In the genomic region with DNA sequence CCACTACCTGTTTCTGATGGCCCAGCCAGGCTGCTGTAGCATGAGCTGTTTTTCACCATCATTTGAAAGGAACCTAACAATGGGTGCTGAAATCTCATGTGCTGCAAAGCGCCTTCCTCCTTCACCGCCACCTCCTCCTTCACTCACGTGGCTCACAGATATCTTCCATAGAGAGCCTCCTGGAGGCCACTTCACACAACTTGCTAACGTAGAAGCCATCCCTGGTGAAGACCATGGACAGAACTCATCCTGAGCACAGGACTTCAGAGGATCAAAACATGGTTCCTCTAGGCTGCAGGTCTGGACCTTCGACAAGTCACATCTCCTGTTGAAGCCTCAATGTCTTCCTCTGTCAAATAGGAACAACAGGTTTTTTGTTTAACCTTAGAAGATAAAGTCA, we compare ENCODE assay signal across 17 cellular contexts.
DNase-seq lines count a peak whose midpoint lies in the region; ATAC-seq and TF ChIP-seq lines count a peak whose summit lies in the region.
"Had no signal": no experiment of that assay in that cellular context is flagged by ENCODE, and none has a peak within 500 bp of the region (broad histone marks: within the 10 kb centered on the region; RNA-seq: fewer than 3 reads in every experiment).

No MANE protein-coding gene starts in this region.

- no peaks in the 10 kb centered on the region for H3K9me3 ChIP-seq in HCT116 (ENCODE audit: control insufficient read depth in 1 of 2, insufficient read depth in 1 of 2, low read depth in 1 of 2, low read length in 2 of 2)
- H3K9me3 ChIP-seq: BLaER1 had no signal

- H3K23ac ChIP-seq in mesendoderm (ENCODE audit: low read length) = no peak overlapping the region

- no peaks in the 10 kb centered on the region for H3K9me2 ChIP-seq in HCT116 (ENCODE audit: insufficient read depth)

- no peaks in the 10 kb centered on the region for H3K79me2 ChIP-seq in HCT116 (ENCODE audit: insufficient read depth, low read length)
- H3K79me2 ChIP-seq in mesendoderm (ENCODE audit: control insufficient read depth, insufficient read depth, low read length) = no peaks in the 10 kb centered on the region

- peak; percentile 38; the same call in 1 of the 2 replicates for TF ChIP-seq RAD21 in HCT116 (IDR thresholded peaks at IDR 0.05; ENCODE audit: low read depth)

- H3K4me1 ChIP-seq in HCT116 (ENCODE audit: control insufficient read depth in 1 of 2, insufficient read depth in 2 of 2, low read length in 2 of 2) (peaks cover 8 to 10% of the 10 kb centered on the region in 2 experiments), mesendoderm (ENCODE audit: control insufficient read depth, low read depth, low read length) (peaks cover 4% of the 10 kb centered on the region)
- H3K4me1 ChIP-seq: BLaER1 had no signal

- intact Hi-C loops in HCT116 (cut with micrococcal nuclease) (no loop called here), left colon (cut with DNase I, micrococcal nuclease) (no loop called here)

- ATAC-seq in HCT116 (peak; percentile 66; the same call in 1 of the 2 replicates), left colon (no peak), GM21737 (IDR thresholded peaks at IDR 0.05; ENCODE audit: unreplicated experiment) (no peak)
- ATAC-seq in stimulated activated naive CD8-positive, alpha-beta T cell treated with anti-CD3 and anti-CD28 coated beads, Interleukin-15, Interleukin-2, amounts not matched to agents 100 U/mL and 50 U/mL, for 24 hours = no peak
- ATAC-seq: Panc1, Right ventricle myocardium inferior had no signal

- TF ChIP-seq CTCF in HCT116 (IDR thresholded peaks at IDR 0.05 in 2 of 3, conservative IDR thresholded peaks at IDR 0.05 in 1 of 3; ENCODE audit: borderline replicate concordance in 1 of 3, insufficient read depth in 1 of 3, low read depth in 2 of 3, low read length in 2 of 3) (peak in 1 of 3 experiments; percentile 27; a peak in 2 of 6 replicates), choroid plexus epithelial cell (conservative IDR thresholded peaks at IDR 0.05; ENCODE audit: low read depth, low read length) (peak; percentile 18)

- H3K56ac ChIP-seq in mesendoderm (ENCODE audit: low read length) = no peak overlapping the region

- no peak overlapping the region for H2AK5ac ChIP-seq in mesendoderm (ENCODE audit: low read length)

- H2AFZ ChIP-seq in HCT116 (ENCODE audit: low read depth, low read length, poor library complexity, severe bottlenecking) = no peak overlapping the region

- H2BK5ac ChIP-seq in mesendoderm (ENCODE audit: low read length) = no peak overlapping the region

- H4K20me1 ChIP-seq in HCT116 (ENCODE audit: insufficient read depth) = no peaks in the 10 kb centered on the region
- H4K20me1 ChIP-seq: BLaER1 had no signal

- RAD21 ChIA-PET in HCT116 (lab: Charles Lee; ENCODE audit: low non-redundant PET in 1 of 2, low total read pairs in 2 of 2, uncharacterized antibody in 2 of 2, unreplicated experiment in 2 of 2) = no interaction called here

- POLR2A ChIA-PET in HCT116 (lab: Charles Lee) = no interaction called here

- no peak overlapping the region for H2BK15ac ChIP-seq in mesendoderm (replicated peaks; ENCODE audit: low read depth)

- H3K27me3 ChIP-seq in HCT116 (ENCODE audit: insufficient read depth, low read length) (no peaks in the 10 kb centered on the region; the same call in 1 of the 2 replicates), mesendoderm (ENCODE audit: insufficient read depth, low read length, poor library complexity) (no peaks in the 10 kb centered on the region)
- H3K27me3 ChIP-seq: BLaER1 had no signal

- CTCF ChIA-PET in HCT116 (lab: Charles Lee) = no interaction called here

- H3K4me2 ChIP-seq in HCT116 (ENCODE audit: low read length) = no peak overlapping the region
- H3K4me2 ChIP-seq in mesendoderm (ENCODE audit: low read length) = no peak overlapping the region
- H3K4me2 ChIP-seq: BLaER1 had no signal

- BruUV-seq in HCT116 (replicated peaks; lab: Mats Ljungman, UMichigan) = no TSS peak

- H3K4ac ChIP-seq in mesendoderm (ENCODE audit: low read depth, low read length) = no peak overlapping the region

- H3K9ac ChIP-seq in HCT116 (ENCODE audit: low read length) (no peak overlapping the region), mesendoderm (ENCODE audit: low read length) (no peak overlapping the region)
- H3K9ac ChIP-seq: BLaER1 had no signal

- H3K27ac ChIP-seq in HCT116 (ENCODE audit: low read depth, low read length) = no peak overlapping the region
- no peak overlapping the region for H3K27ac ChIP-seq in mesendoderm (ENCODE audit: low read depth, low read length)
- H3K27ac ChIP-seq: BLaER1, SK-N-MC had no signal

- H3K18ac ChIP-seq in mesendoderm (ENCODE audit: low read length) = no peak overlapping the region

- no peak for TF ChIP-seq POLR2A in HCT116 (IDR thresholded peaks at IDR 0.05; ENCODE audit: borderline replicate concordance, extremely low read depth, insufficient read depth, insufficient read length)

- no peak for DNase-seq in HCT116 (ENCODE audit: low read depth, low spot score)
- peak; percentile 12 for DNase-seq in choroid plexus epithelial cell (ENCODE audit: low read depth)
- DNase-seq in mesendoderm = peak; percentile 78
- DNase-seq in left colon = no peak
- DNase-seq in stimulated activated naive CD8-positive, alpha-beta T cell treated with anti-CD3 and anti-CD28 coated beads, Interleukin-15, Interleukin-2, amounts not matched to agents 100 U/mL and 50 U/mL, for 24 hours = no peak
- DNase-seq in ecto neural progenitor cell (ENCODE audit: low spot score) = no peak
- DNase-seq: DMS 273 treated with DMSO at 0.1 percent for 48 hours, NCI-H1092, NCI-H2107, NCI-H226, NCI-H526 treated with DMSO at 0.1 percent for 48 hours had no signal

- no peak overlapping the region for H2BK120ac ChIP-seq in mesendoderm (ENCODE audit: low read depth, low read length)

- no peak overlapping the region for H4K8ac ChIP-seq in mesendoderm (ENCODE audit: low read depth, low read length)

- H3K36me3 ChIP-seq in HCT116 (ENCODE audit: control insufficient read depth in 1 of 2, insufficient read depth in 2 of 2, low read length in 2 of 2) (no peaks in the 10 kb centered on the region), mesendoderm (ENCODE audit: control insufficient read depth, insufficient read depth, low read length) (no peaks in the 10 kb centered on the region)
- H3K36me3 ChIP-seq: BLaER1 had no signal

- H3K79me1 ChIP-seq in mesendoderm (ENCODE audit: low read length) = no peaks in the 10 kb centered on the region

- no CpG with 5 or more reads among the region's 5 CpGs for WGBS in mesendoderm (ENCODE audit: extremely low coverage, insufficient coverage, low lambda C conversion rate)

- no peak overlapping the region for H4K5ac ChIP-seq in mesendoderm (ENCODE audit: low read length)

- H3K4me3 ChIP-seq in HCT116 (replicated peaks in 1 of 2; ENCODE audit: low read depth in 1 of 2, low read length in 2 of 2) (no peak overlapping the region), choroid plexus epithelial cell (ENCODE audit: low read depth, low read length) (no peak overlapping the region), mesendoderm (ENCODE audit: low read length) (no peak overlapping the region)
- H3K4me3 ChIP-seq: BLaER1, SK-N-MC had no signal

TF ChIP-seq in HCT116, 20 proteins besides CTCF, POLR2A, EP300 and RAD21 (continues in another document):
- no peak for TF ChIP-seq CBX3 (IDR thresholded peaks at IDR 0.05; ENCODE audit: low read depth)

TF ChIP-seq in PFSK-1, 5 proteins besides CTCF, POLR2A, EP300 and RAD21:
- TF ChIP-seq, protein P1, sequence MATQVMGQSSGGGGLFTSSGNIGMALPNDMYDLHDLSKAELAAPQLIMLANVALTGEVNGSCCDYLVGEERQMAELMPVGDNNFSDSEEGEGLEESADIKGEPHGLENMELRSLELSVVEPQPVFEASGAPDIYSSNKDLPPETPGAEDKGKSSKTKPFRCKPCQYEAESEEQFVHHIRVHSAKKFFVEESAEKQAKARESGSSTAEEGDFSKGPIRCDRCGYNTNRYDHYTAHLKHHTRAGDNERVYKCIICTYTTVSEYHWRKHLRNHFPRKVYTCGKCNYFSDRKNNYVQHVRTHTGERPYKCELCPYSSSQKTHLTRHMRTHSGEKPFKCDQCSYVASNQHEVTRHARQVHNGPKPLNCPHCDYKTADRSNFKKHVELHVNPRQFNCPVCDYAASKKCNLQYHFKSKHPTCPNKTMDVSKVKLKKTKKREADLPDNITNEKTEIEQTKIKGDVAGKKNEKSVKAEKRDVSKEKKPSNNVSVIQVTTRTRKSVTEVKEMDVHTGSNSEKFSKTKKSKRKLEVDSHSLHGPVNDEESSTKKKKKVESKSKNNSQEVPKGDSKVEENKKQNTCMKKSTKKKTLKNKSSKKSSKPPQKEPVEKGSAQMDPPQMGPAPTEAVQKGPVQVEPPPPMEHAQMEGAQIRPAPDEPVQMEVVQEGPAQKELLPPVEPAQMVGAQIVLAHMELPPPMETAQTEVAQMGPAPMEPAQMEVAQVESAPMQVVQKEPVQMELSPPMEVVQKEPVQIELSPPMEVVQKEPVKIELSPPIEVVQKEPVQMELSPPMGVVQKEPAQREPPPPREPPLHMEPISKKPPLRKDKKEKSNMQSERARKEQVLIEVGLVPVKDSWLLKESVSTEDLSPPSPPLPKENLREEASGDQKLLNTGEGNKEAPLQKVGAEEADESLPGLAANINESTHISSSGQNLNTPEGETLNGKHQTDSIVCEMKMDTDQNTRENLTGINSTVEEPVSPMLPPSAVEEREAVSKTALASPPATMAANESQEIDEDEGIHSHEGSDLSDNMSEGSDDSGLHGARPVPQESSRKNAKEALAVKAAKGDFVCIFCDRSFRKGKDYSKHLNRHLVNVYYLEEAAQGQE (IDR thresholded peaks at IDR 0.05; ENCODE audit: insufficient read depth in 1 of 2, low read depth in 2 of 2, low read length in 2 of 2) = peak; percentile 35 to 83; a peak in 2 of 4 replicates
- TF ChIP-seq TAF1 (IDR thresholded peaks at IDR 0.05; ENCODE audit: borderline replicate concordance, insufficient read depth, low read length) (no peak), SIN3A (IDR thresholded peaks at IDR 0.05; ENCODE audit: borderline replicate concordance, insufficient read depth, low read length) (no peak), FOXP2 (optimal IDR thresholded peaks at IDR 0.05; ENCODE audit: borderline replicate concordance, extremely low read depth, extremely low read length, insufficient read depth) (no peak)
TF ChIP-seq in PFSK-1: peak in this region for 1.

Comparison
In these comparisons a context has a peak if more than half of its experiments do, and no peak if none do; other contexts are left out.
1. DNase-seq: peak in choroid plexus epithelial cell (single experiment) and mesendoderm (single experiment); none in HCT116 (single experiment), left colon (0 of 2), stimulated activated naive CD8-positive, alpha-beta T cell treated with anti-CD3 and anti-CD28 coated beads, Interleukin-15, Interleukin-2, amounts not matched to agents 100 U/mL and 50 U/mL, for 24 hours (single experiment) and ecto neural progenitor cell (single experiment).